In genomic region chr19:46898731-46899130, GRCh38 we compare ENCODE assay signal across 8 cellular contexts. TPM values are rescaled to one million over a fixed set of nuclear protein-coding genes. Genes with fewer than 3 reads are reported as not detected.
DNase-seq lines count a peak whose midpoint lies in the region; ATAC-seq and TF ChIP-seq lines count a peak whose summit lies in the region.

No MANE protein-coding gene starts in this region.

- ATAC-seq in GM21390 (IDR thresholded peaks at IDR 0.05; ENCODE audit: unreplicated experiment) (no peak), GM18517 (IDR thresholded peaks at IDR 0.05; ENCODE audit: unreplicated experiment) (no peak)

- no peak overlapping the region for H3K9ac ChIP-seq in skeletal muscle satellite cell (ENCODE audit: low read depth, low read length)

- peak overlapping the region; percentile 8 for H3K4me2 ChIP-seq in skeletal muscle satellite cell (ENCODE audit: low read length)

- H3K27ac ChIP-seq in effector memory CD4-positive, alpha-beta T cell (ENCODE audit: insufficient read depth, low read length, poor library complexity, severe bottlenecking), result no peak overlapping the region

- H3K9me3 ChIP-seq in skeletal muscle satellite cell (replicated peaks; ENCODE audit: low read length), result no peaks in the 10 kb centered on the region
- H3K9me3 ChIP-seq in effector memory CD4-positive, alpha-beta T cell (ENCODE audit: control insufficient read depth, low read length), result no peaks in the 10 kb centered on the region

- no peak overlapping the region for H3K4me3 ChIP-seq in cardiac fibroblast (replicated peaks in 1 of 2; ENCODE audit: low read depth in 2 of 2, low read length in 2 of 2)
- H3K4me3 ChIP-seq in skeletal muscle satellite cell (ENCODE audit: low read length), result no peak overlapping the region
- H3K4me3 ChIP-seq in effector memory CD4-positive, alpha-beta T cell (ENCODE audit: insufficient read depth, low read depth, low read length, poor library complexity, severe bottlenecking), result no peak overlapping the region

- peak; percentile 44 for DNase-seq in HPDE6-E6E7 (ENCODE audit: extremely low spot score)
- peak; percentile 69 to 75 for DNase-seq in cardiac fibroblast (ENCODE audit: low read depth in 2 of 2)
- DNase-seq in hippocampal formation (lab: John Stamatoyannopoulos, UW), result peak; percentile 9 to 77
- DNase-seq in effector memory CD4-positive, alpha-beta T cell, result no peak
- no peak for DNase-seq in NCI-H1092 treated with DMSO at 0.1 percent for 48 hours (lab: John Stamatoyannopoulos, UW)

- TF ChIP-seq CTCF in cardiac fibroblast (IDR thresholded peaks at IDR 0.05; ENCODE audit: low read depth, low read length), result no peak

- no peaks in the 10 kb centered on the region for H3K27me3 ChIP-seq in skeletal muscle satellite cell (ENCODE audit: control insufficient read depth, insufficient read depth, low read length)
- H3K27me3 ChIP-seq in effector memory CD4-positive, alpha-beta T cell (replicated peaks; ENCODE audit: control insufficient read depth, insufficient read depth, low read length, poor library complexity, severe bottlenecking), result no peaks in the 10 kb centered on the region

- no peaks in the 10 kb centered on the region for H3K36me3 ChIP-seq in skeletal muscle satellite cell (ENCODE audit: insufficient read depth, low read length)
- no peaks in the 10 kb centered on the region for H3K36me3 ChIP-seq in effector memory CD4-positive, alpha-beta T cell (ENCODE audit: control insufficient read depth, insufficient read depth, low read length)

- H3K4me1 ChIP-seq in skeletal muscle satellite cell (ENCODE audit: control insufficient read depth, insufficient read depth, low read length), result peaks cover 33% of the 10 kb centered on the region
- peaks cover 8% of the 10 kb centered on the region for H3K4me1 ChIP-seq in effector memory CD4-positive, alpha-beta T cell (ENCODE audit: control insufficient read depth, insufficient read depth, low read length, poor library complexity, severe bottlenecking)

RNA-seq across cellular contexts. Expression of gene ARHGAP35, which starts 37.9 kb away (rescaled TPM):
- 25.8 and 30.2 TPM in 2 replicates for total RNA-seq in skeletal muscle satellite cell (2012; rRNA removed)

RNA-seq across cellular contexts. Expression of gene AP2S1, which starts 48.1 kb away (rescaled TPM):
- 150 and 160 TPM in 2 replicates for total RNA-seq in skeletal muscle satellite cell (2012; rRNA removed)

Comparison
In these comparisons a context has a peak if more than half of its experiments do, and no peak if none do; other contexts are left out.
1. DNase-seq: peak in HPDE6-E6E7 (single experiment), cardiac fibroblast (2 of 2) and hippocampal formation (2 of 2); none in effector memory CD4-positive, alpha-beta T cell (0 of 3) and NCI-H1092 treated with DMSO at 0.1 percent for 48 hours (single experiment).